Comparison of ENCODE assay signal across 2 cellular contexts in genomic region chr5:73354406-73354805, GRCh38.
A peak's percentile ranks its signal among the peaks of the same experiment; 100 is the strongest.
TF ChIP-seq lines count a peak whose summit lies in the region.

No MANE protein-coding gene starts in this region.

TF ChIP-seq in IMR-90, 13 proteins besides CTCF, POLR2A, EP300 and RAD21 (continued from another document):
- TF ChIP-seq MXI1 (IDR thresholded peaks at IDR 0.05; ENCODE audit: borderline replicate concordance, low read depth, low read length) (no peak), MAFK (IDR thresholded peaks at IDR 0.05; ENCODE audit: low read depth, low read length) (no peak), BHLHE40 (IDR thresholded peaks at IDR 0.05; ENCODE audit: low read depth, low read length) (no peak), USF2 (IDR thresholded peaks at IDR 0.05; ENCODE audit: low read depth, low read length) (no peak), RCOR1 (IDR thresholded peaks at IDR 0.05; ENCODE audit: insufficient replicate concordance, low read length) (no peak), CHD1 (IDR thresholded peaks at IDR 0.05; ENCODE audit: low read depth, low read length) (no peak), SMC3 (IDR thresholded peaks at IDR 0.05; ENCODE audit: low read depth, low read length) (no peak), MAZ (IDR thresholded peaks at IDR 0.05; ENCODE audit: borderline replicate concordance, low read depth, low read length) (no peak)

TF ChIP-seq in endothelial cell of umbilical vein, 7 proteins besides CTCF, POLR2A, EP300 and RAD21:
- no peak for TF ChIP-seq MAX (IDR thresholded peaks at IDR 0.05; ENCODE audit: insufficient read depth, insufficient read length)
- TF ChIP-seq EZH2 (IDR thresholded peaks at IDR 0.05; ENCODE audit: borderline replicate concordance, low read depth, low read length, severe bottlenecking) = peak; percentile 32
